11 cellular contexts compared by ENCODE assay signal in the genomic region with DNA sequence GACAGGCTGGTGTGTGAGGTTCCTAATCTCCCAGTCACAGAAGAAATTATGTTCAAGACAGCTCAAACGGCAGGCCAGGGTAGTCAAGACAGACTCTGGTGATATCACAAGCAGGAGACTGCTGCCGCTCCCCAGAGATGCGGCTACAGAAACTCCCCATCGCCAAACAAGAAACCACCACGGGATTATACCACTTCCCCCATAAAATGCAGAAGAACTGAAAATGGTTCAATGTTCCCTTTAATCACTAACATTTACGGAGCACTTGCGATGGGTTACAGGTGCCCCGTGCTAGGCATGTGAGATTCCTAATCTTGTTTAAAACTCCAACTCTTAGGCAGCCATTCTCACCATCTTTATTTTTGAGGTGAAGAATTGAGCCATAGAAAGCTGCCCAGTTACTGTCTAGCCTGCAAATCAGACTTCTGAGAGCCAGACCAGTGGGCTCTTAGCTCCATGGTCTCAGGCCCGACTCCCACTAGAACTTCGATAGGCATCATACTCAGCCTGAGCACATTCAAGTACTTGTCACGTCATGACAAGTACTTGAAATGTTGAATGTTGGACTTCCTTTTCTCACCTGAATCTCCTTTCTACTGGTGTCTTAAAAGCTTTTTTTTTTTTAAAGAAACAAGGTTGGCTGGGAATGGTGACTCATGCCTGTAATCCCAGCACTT.
DNase-seq lines count a peak whose midpoint lies in the region; ATAC-seq and TF ChIP-seq lines count a peak whose summit lies in the region.
"Had no signal": no experiment of that assay in that cellular context is flagged by ENCODE, and none has a peak within 500 bp of the region (broad histone marks: within the 10 kb centered on the region; RNA-seq: fewer than 3 reads in every experiment).

No MANE protein-coding gene starts in this region.

- peak; percentile 44 for ATAC-seq in HG03378 (IDR thresholded peaks at IDR 0.05; ENCODE audit: unreplicated experiment)
- ATAC-seq in GM21360 (IDR thresholded peaks at IDR 0.05; ENCODE audit: unreplicated experiment), result no peak

- peaks cover 9% of the 10 kb centered on the region for H3K36me3 Mint-ChIP-seq in activated naive CD8-positive, alpha-beta T cell

- TF ChIP-seq CTCF in neutrophil (IDR thresholded peaks at IDR 0.05), result no peak

- H3K27me3 ChIP-seq in neutrophil, result no peaks in the 10 kb centered on the region

- peaks cover 24% of the 10 kb centered on the region for H3K4me1 Mint-ChIP-seq in activated naive CD8-positive, alpha-beta T cell (ENCODE audit: low read depth)

- H3K9me3 ChIP-seq in neutrophil, result no peaks in the 10 kb centered on the region

- DNase-seq in DMS53 (lab: John Stamatoyannopoulos, UW), result peak; percentile 16
- no peak for DNase-seq in DMS53 treated with DMSO at 0.1 percent for 48 hours (lab: John Stamatoyannopoulos, UW; ENCODE audit: unreplicated experiment)
- DNase-seq in stimulated activated CD4-positive, alpha-beta T cell treated with anti-CD3 and anti-CD28 coated beads, Interleukin-2, amount 100 ng/mL, for 48 hours, result no peak
- DNase-seq in iPS-NIHi7 (ENCODE audit: extremely low spot score), result no peak
- DNase-seq: caudate nucleus, NCI-H1930 had no signal

- H3K4me3 ChIP-seq in neutrophil (ENCODE audit: low read depth in 1 of 2, low read length in 1 of 2), result peak overlapping the region; percentile 21 to 38

- H3K9me3 Mint-ChIP-seq in activated naive CD8-positive, alpha-beta T cell (ENCODE audit: low read depth), result no peaks in the 10 kb centered on the region

- peak overlapping the region; percentile 28 for H3K4me3 Mint-ChIP-seq in activated naive CD8-positive, alpha-beta T cell

- peak overlapping the region; percentile 64 for H3K27ac Mint-ChIP-seq in activated naive CD8-positive, alpha-beta T cell

- peak overlapping the region; percentile 89 for H3K27ac ChIP-seq in neutrophil
- H3K27ac ChIP-seq: 22Rv1 had no signal

- peaks cover 64 to 75% of the 10 kb centered on the region in 2 experiments for H3K4me1 ChIP-seq in neutrophil (ENCODE audit: control insufficient read depth in 1 of 2, insufficient read depth in 1 of 2, low read depth in 1 of 2, low read length in 1 of 2)

- H3K36me3 ChIP-seq in neutrophil, result peaks cover 53% of the 10 kb centered on the region

- H3K27me3 Mint-ChIP-seq in activated naive CD8-positive, alpha-beta T cell, result no peaks in the 10 kb centered on the region
